9 cellular contexts compared by ENCODE assay signal in the genomic region with DNA sequence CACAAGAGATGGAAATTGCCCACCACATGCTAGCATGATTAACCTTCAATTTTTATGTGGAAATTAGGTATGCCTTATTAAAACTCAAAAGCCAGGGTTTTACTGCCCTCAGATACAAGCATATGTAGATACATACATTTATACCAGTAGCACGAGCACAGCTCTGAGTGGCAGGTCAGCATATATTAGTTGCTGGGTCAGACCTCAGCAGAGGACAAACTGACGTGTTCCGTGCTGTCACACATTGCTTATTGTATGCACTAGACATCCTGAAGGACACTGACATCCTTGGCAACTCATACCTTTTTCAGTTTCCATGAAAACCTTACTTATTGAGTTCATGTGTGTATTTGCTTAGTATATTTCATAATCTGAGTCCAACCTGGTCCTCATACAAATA.
"Had no signal": no experiment of that assay in that cellular context is flagged by ENCODE, and none has a peak within 500 bp of the region (broad histone marks: within the 10 kb centered on the region; RNA-seq: fewer than 3 reads in every experiment).

No MANE protein-coding gene starts in this region.

- H3K4me3 ChIP-seq: GM23338, K562 had no signal

- H3K27ac Mint-ChIP-seq: GM23338, H9 had no signal

- H3K4me2 ChIP-seq: GM23338 had no signal

- H3K9me3 Mint-ChIP-seq: GM23338 had no signal

- FAIRE-seq: H1, H54, HTR-8/SVneo, K562 had no signal

- ATAC-seq: GM23338, K562 had no signal

- H3K4me3 Mint-ChIP-seq: GM23338, H9 had no signal

- DNase-seq: H9, HCEC 1CT, IMR-90, KG1 had no signal
